Comparison of ENCODE assay signal across 1 cellular context in genomic region chr3:48685603-48686511, GRCh38.
TF ChIP-seq lines count a peak whose summit lies in the region.

Gene NCKIPSD, minus strand, starts transcription at chr3:48685915. Its CDS starts 108 bp downstream, at chr3:48685807.

TF ChIP-seq in IMR-90, 13 proteins besides CTCF, POLR2A, EP300 and RAD21 (continued from another document):
- no peak for TF ChIP-seq CEBPB (IDR thresholded peaks at IDR 0.05; ENCODE audit: low read depth, low read length)
